ENCODE assay signal across 8 cellular contexts in the genomic region with DNA sequence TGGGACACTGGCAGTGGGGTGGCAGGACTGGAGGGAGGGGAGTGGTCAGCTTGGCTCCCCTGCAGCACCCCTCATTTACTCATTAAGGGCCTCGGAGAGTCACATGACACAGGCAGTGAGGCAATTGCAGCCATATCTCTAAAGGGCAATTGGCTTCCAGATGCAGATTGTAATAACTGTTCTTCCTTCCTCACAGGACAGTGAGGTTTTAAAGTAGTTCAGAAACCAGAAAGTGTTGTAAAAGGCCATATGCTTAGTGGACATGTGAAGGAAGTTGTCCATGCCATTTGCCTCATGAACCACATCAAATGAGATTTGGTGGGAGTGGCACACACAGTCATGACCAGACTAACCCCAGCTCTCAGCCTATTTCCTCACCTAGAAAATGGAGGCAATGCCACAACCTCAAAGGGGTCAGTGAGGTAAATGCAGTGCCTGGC. TPM values are rescaled to one million over a fixed set of nuclear protein-coding genes. Genes with fewer than 3 reads are reported as not detected.
DNase-seq lines count a peak whose midpoint lies in the region; ATAC-seq, FAIRE-seq and TF ChIP-seq lines count a peak whose summit lies in the region.

No MANE protein-coding gene starts in this region.

- H3K4me3 ChIP-seq in mucosa of descending colon: no peak overlapping the region

- POLR2A ChIA-PET in CD4-positive, alpha-beta T cell (lab: Charles Lee): interaction anchor here (1.0 kb wide), 1 partner anchor 8 kb away, joined by 4 read pairs; no protein-coding TSS in a partner anchor

- peaks cover 17% of the 10 kb centered on the region for H3K4me1 Mint-ChIP-seq in CD4-positive, alpha-beta T cell (ENCODE audit: low read depth)
- peaks cover 16% of the 10 kb centered on the region for H3K4me1 Mint-ChIP-seq in central memory CD8-positive, alpha-beta T cell

- no peaks in the 10 kb centered on the region for H3K27me3 Mint-ChIP-seq in CD4-positive, alpha-beta T cell
- H3K27me3 Mint-ChIP-seq in central memory CD8-positive, alpha-beta T cell: no peaks in the 10 kb centered on the region

- H3K4me1 ChIP-seq in mucosa of descending colon (ENCODE audit: low read depth): peaks cover 17% of the 10 kb centered on the region

- peaks cover 7% of the 10 kb centered on the region for H3K36me3 Mint-ChIP-seq in CD4-positive, alpha-beta T cell (ENCODE audit: low read depth)
- no peaks in the 10 kb centered on the region for H3K36me3 Mint-ChIP-seq in central memory CD8-positive, alpha-beta T cell (ENCODE audit: insufficient read depth)

- CTCF ChIA-PET in CD4-positive, alpha-beta T cell (lab: Charles Lee): interaction anchor here (1.0 to 1.6 kb wide), 2 partner anchors 12 to 26 kb away, joined by 4 read pairs; no protein-coding TSS in a partner anchor

- H3K9me3 ChIP-seq in CD4-positive, alpha-beta T cell (ENCODE audit: control insufficient read depth, low read length): no peaks in the 10 kb centered on the region
- no peaks in the 10 kb centered on the region for H3K9me3 ChIP-seq in mucosa of descending colon

- intact Hi-C loops in CD4-positive, alpha-beta T cell (cut with DNase I, micrococcal nuclease): no loop called here
- intact Hi-C loops in mucosa of descending colon (cut with DNase I, micrococcal nuclease): loop anchor here in 1 of 2 donors (10.0 kb wide), 1 partner anchor 45 kb away; the partner anchor contains the start of genes KRTCAP2 and TRIM46

- peak; percentile 26 for ATAC-seq in CD4-positive, alpha-beta T cell (ENCODE audit: poor library complexity)
- ATAC-seq in central memory CD8-positive, alpha-beta T cell (replicated peaks; ENCODE audit: extremely low read depth, poor library complexity, severe bottlenecking): peak; percentile 22
- ATAC-seq in mucosa of descending colon (peak; percentile 73), HG03520 (IDR thresholded peaks at IDR 0.05; ENCODE audit: unreplicated experiment) (no peak), GM18511 (IDR thresholded peaks at IDR 0.05; ENCODE audit: unreplicated experiment) (no peak)

- no peak overlapping the region for H3K27ac ChIP-seq in CD4-positive, alpha-beta T cell (ENCODE audit: low read depth, low read length)

- no peak for DNase-seq in CD4-positive, alpha-beta T cell
- peak; percentile 66 for DNase-seq in NCI-H187 treated with DMSO at 0.1 percent for 48 hours (lab: John Stamatoyannopoulos, UW)
- DNase-seq in central memory CD8-positive, alpha-beta T cell (ENCODE audit: low spot score in 2 of 2): no peak
- peak in 1 of 3 donors; percentile 61 for DNase-seq in mucosa of descending colon
- no peak for DNase-seq in RCC 7860 (ENCODE audit: low spot score)
- no peak for DNase-seq in activated effector memory CD4-positive, alpha-beta T cell treated with anti-CD3 and anti-CD28 coated beads, Interleukin-2, amount 50 U/mL, for 16 hours

- TF ChIP-seq CTCF in CD4-positive, alpha-beta T cell (IDR thresholded peaks at IDR 0.05): no peak
- TF ChIP-seq CTCF in mucosa of descending colon (IDR thresholded peaks at IDR 0.05): no peak

- H3K9me3 Mint-ChIP-seq in CD4-positive, alpha-beta T cell: no peaks in the 10 kb centered on the region
- H3K9me3 Mint-ChIP-seq in central memory CD8-positive, alpha-beta T cell: no peaks in the 10 kb centered on the region

- no peaks in the 10 kb centered on the region for H3K27me3 ChIP-seq in CD4-positive, alpha-beta T cell (ENCODE audit: control insufficient read depth, insufficient read depth, low read length)

- H3K27ac Mint-ChIP-seq in CD4-positive, alpha-beta T cell: peak overlapping the region; percentile 9
- H3K27ac Mint-ChIP-seq in central memory CD8-positive, alpha-beta T cell (ENCODE audit: low read depth): peak overlapping the region; percentile 16

- no peak overlapping the region for H3K4me3 Mint-ChIP-seq in CD4-positive, alpha-beta T cell
- no peak overlapping the region for H3K4me3 Mint-ChIP-seq in central memory CD8-positive, alpha-beta T cell

- H3K36me3 ChIP-seq in mucosa of descending colon (ENCODE audit: low read depth): no peaks in the 10 kb centered on the region

- FAIRE-seq in RCC 7860 (lab: Jason Lieb, UNC): no peak

RNA-seq across cellular contexts. Expression of gene MTX1, which starts 11.1 kb away (rescaled TPM):
- 10 to 100 TPM; 19.9 to 20.7 TPM for total RNA-seq in CD4-positive, alpha-beta T cell
- 10 to 100 TPM; 26.1 to 41.1 (median 35.6) TPM for total RNA-seq in mucosa of descending colon

RNA-seq across cellular contexts. Expression of gene THBS3, which starts 11.9 kb away (rescaled TPM):
- 10 to 100 TPM; 25.5 to 26.1 TPM for total RNA-seq in CD4-positive, alpha-beta T cell
- total RNA-seq in mucosa of descending colon: 10 to 100 TPM; 22.4 to 35.9 (median 33.9) TPM

RNA-seq across cellular contexts. Expression of gene ENTREP3, which starts 35.7 kb away (rescaled TPM):
- 1 to 10 TPM; 6.6 to 8.3 TPM for total RNA-seq in CD4-positive, alpha-beta T cell
- total RNA-seq in mucosa of descending colon: 10 to 100 TPM; 16.9 to 42.6 (median 20.4) TPM

RNA-seq across cellular contexts. Expression of gene SCAMP3, which starts 42.5 kb away (rescaled TPM):
- total RNA-seq in CD4-positive, alpha-beta T cell: 10 to 100 TPM; 54.8 to 55.6 TPM
- total RNA-seq in mucosa of descending colon: 10 to 100 TPM; 43.6 to 53.4 (median 46.8) TPM

RNA-seq across cellular contexts. Expression of gene TRIM46, which starts 46.0 kb away (rescaled TPM):
- total RNA-seq in CD4-positive, alpha-beta T cell: 1 to 10 TPM; 2.9 to 3.0 TPM
- total RNA-seq in mucosa of descending colon: under 1 TPM; 0.26 to 0.76 (median 0.39) TPM

Comparison
In these comparisons a context has a peak if more than half of its experiments do, and no peak if none do; other contexts are left out.
1. ATAC-seq: peak in CD4-positive, alpha-beta T cell (single experiment), central memory CD8-positive, alpha-beta T cell (single experiment) and mucosa of descending colon (single experiment); none in HG03520 (single experiment) and GM18511 (single experiment).